8 cellular contexts compared by ENCODE assay signal in genomic region chr17:75345514-75346167, GRCh38. TPM values are rescaled to one million over a fixed set of nuclear protein-coding genes. Genes with fewer than 3 reads are reported as not detected.
DNase-seq lines count a peak whose midpoint lies in the region; ATAC-seq and TF ChIP-seq lines count a peak whose summit lies in the region.

No MANE protein-coding gene starts in this region.

- H3K9me3 Mint-ChIP-seq in CD14-positive monocyte (peaks cover 0 to 1% (median 0%) of the 10 kb centered on the region in 7 donors), mesothelial cell of epicardium (no peaks in the 10 kb centered on the region)

- H3K27ac Mint-ChIP-seq in CD14-positive monocyte (peak overlapping the region; percentile 85 to 94 (median 91)), mesothelial cell of epicardium (peak overlapping the region; percentile 72)

- no peak for TF ChIP-seq POLR2A in sigmoid colon (IDR thresholded peaks at IDR 0.05)

- WGBS in sigmoid colon, 2 donors: 35 to 64% methylated on average over 8 of the region's 8 CpGs

- no peaks in the 10 kb centered on the region for H3K27me3 ChIP-seq in sigmoid colon

- H3K36me3 ChIP-seq in sigmoid colon: no peaks in the 10 kb centered on the region

- DNase-seq in CD14-positive monocyte (ENCODE audit: low spot score): no peak
- DNase-seq in activated CD4-positive, alpha-beta T cell treated with anti-CD3 and anti-CD28 coated beads, Interleukin-2, amount 50 U/mL, for 1 hour: peak; percentile 41
- no peak for DNase-seq in mesothelial cell of epicardium (ENCODE audit: low spot score in 2 of 2, unreplicated experiment in 2 of 2)
- DNase-seq in cerebellar cortex (ENCODE audit: low spot score): no peak
- DNase-seq in DMS79 (lab: John Stamatoyannopoulos, UW): no peak
- DNase-seq in sigmoid colon: no peak

- no peak overlapping the region for H3K4me3 ChIP-seq in sigmoid colon

- ATAC-seq in GM19043 (IDR thresholded peaks at IDR 0.05; ENCODE audit: low read depth, unreplicated experiment) (peak; percentile 61), HG03175 (IDR thresholded peaks at IDR 0.05; ENCODE audit: unreplicated experiment) (peak; percentile 63)

- no peak for TF ChIP-seq CTCF in CD14-positive monocyte (IDR thresholded peaks at IDR 0.05)
- no peak for TF ChIP-seq CTCF in mesothelial cell of epicardium (IDR thresholded peaks at IDR 0.05; ENCODE audit: unreplicated experiment)
- no peak for TF ChIP-seq CTCF in sigmoid colon (IDR thresholded peaks at IDR 0.05)

- H3K4me3 Mint-ChIP-seq in CD14-positive monocyte: peak overlapping the region; percentile 13 to 78
- H3K4me3 Mint-ChIP-seq in mesothelial cell of epicardium: no peak overlapping the region

- intact Hi-C loops in CD14-positive monocyte (cut with micrococcal nuclease) (loop anchor here (5.0 to 10.0 kb wide), 2 partner anchors 37 to 49 kb away; no protein-coding TSS in a partner anchor), sigmoid colon (cut with DNase I) (no loop called here)

- H3K27me3 Mint-ChIP-seq in CD14-positive monocyte (ENCODE audit: low read depth in 3 of 3): peaks cover 0 to 2% (median 0%) of the 10 kb centered on the region in 3 donors
- H3K27me3 Mint-ChIP-seq in mesothelial cell of epicardium (ENCODE audit: low read depth): no peaks in the 10 kb centered on the region

- H3K4me1 Mint-ChIP-seq in CD14-positive monocyte (peaks cover 98% of the 10 kb centered on the region), mesothelial cell of epicardium (peaks cover 37% of the 10 kb centered on the region)

- no peak for TF ChIP-seq EP300 in sigmoid colon (IDR thresholded peaks at IDR 0.05)

- peaks cover 0 to 74% (median 40%) of the 10 kb centered on the region in 4 donors for H3K4me1 ChIP-seq in sigmoid colon

- peaks cover 1 to 23% of the 10 kb centered on the region in 2 donors for H3K36me3 Mint-ChIP-seq in CD14-positive monocyte
- H3K36me3 Mint-ChIP-seq in mesothelial cell of epicardium: peaks cover 3% of the 10 kb centered on the region

- H3K9me3 ChIP-seq in sigmoid colon: no peaks in the 10 kb centered on the region

- H3K27ac ChIP-seq in sigmoid colon: no peak overlapping the region

RNA-seq across cellular contexts. Expression of gene SLC25A19, which starts 56.4 kb away (rescaled TPM):
- polyA plus RNA-seq in CD14-positive monocyte (10 to 100 TPM; 14.4 to 18.8 TPM), sigmoid colon (10 to 100 TPM in 2 of 3 donors, 1 to 10 TPM in 1; 5.4 to 20.1 (median 12.0) TPM)
- total RNA-seq in mesothelial cell of epicardium (9.8 to 10.4 TPM (median 10.3 TPM) in 3 replicates), sigmoid colon (10 to 100 TPM in 3 of 4 donors, 1 to 10 TPM in 1; 8.7 to 19.6 (median 14.7) TPM)

RNA-seq across cellular contexts. Expression of gene GRB2, which starts 59.8 kb away (rescaled TPM):
- 100 to 1,000 TPM; 262 to 338 TPM for polyA plus RNA-seq in CD14-positive monocyte
- 61.8 to 67.8 TPM (median 66.3 TPM) in 3 replicates for total RNA-seq in mesothelial cell of epicardium
- total RNA-seq in sigmoid colon: 100 to 1,000 TPM in 1 of 4 donors, 10 to 100 TPM in 3; 75.3 to 103 (median 84.4) TPM
- 10 to 100 TPM; 56.5 to 94.4 (median 77.4) TPM for polyA plus RNA-seq in sigmoid colon
